23 cellular contexts compared by ENCODE assay signal in genomic region chr3:109177888-109178287, GRCh38. TPM values are rescaled to one million over a fixed set of nuclear protein-coding genes. Genes with fewer than 3 reads are reported as not detected.
"Had no signal": no experiment of that assay in that cellular context is flagged by ENCODE, and none has a peak within 500 bp of the region (broad histone marks: within the 10 kb centered on the region; RNA-seq: fewer than 3 reads in every experiment).

No MANE protein-coding gene starts in this region.

- H3K27ac ChIP-seq: gastroesophageal sphincter, heart left ventricle, lower lobe of right lung, tibial artery, WERI-Rb-1 had no signal

- H3K27me3 ChIP-seq: gastroesophageal sphincter, heart left ventricle, tibial artery had no signal

- H3K27me3 Mint-ChIP-seq: activated naive CD8-positive, alpha-beta T cell; natural killer cell treated with Interleukin-12 subunit alpha and Interleukin-12 subunit beta and Interleukin-15 and Interleukin-18, amount 100 ng/mL, for 72 hours had no signal

- H3K4me3 Mint-ChIP-seq: activated naive CD8-positive, alpha-beta T cell; natural killer cell treated with Interleukin-12 subunit alpha and Interleukin-12 subunit beta and Interleukin-15 and Interleukin-18, amount 100 ng/mL, for 72 hours; T-helper 17 cell had no signal

- DNase-seq: activated CD4-positive, alpha-beta T cell treated with anti-CD3 and anti-CD28 coated beads, Interleukin-2, amount 50 U/mL, for 48 hours; amniotic stem cell; central memory CD4-positive, alpha-beta T cell; heart left ventricle; left cardiac atrium; lower lobe of right lung; occipital lobe; stimulated activated CD4-positive, alpha-beta T cell treated with anti-CD3 and anti-CD28 coated beads, Interleukin-12 subunit alpha, Interleukin-12 subunit beta, amount 100 ng/mL, for 4 hours; stimulated activated CD4-positive, alpha-beta T cell treated with anti-CD3 and anti-CD28 coated beads, Interleukin-1b, Interleukin-23, amount 100 ng/mL, for 48 hours; stimulated activated naive CD4-positive, alpha-beta T cell treated with Interleukin-2 at 50 U/mL for 16 hours; T-helper 17 cell; tibial artery; WERI-Rb-1 had no signal

- H3K4me3 ChIP-seq: gastroesophageal sphincter, heart left ventricle, lower lobe of right lung, tibial artery had no signal

- H3K9me3 ChIP-seq: gastroesophageal sphincter, heart left ventricle, lower lobe of right lung, tibial artery had no signal

- H3K36me3 Mint-ChIP-seq: activated naive CD8-positive, alpha-beta T cell; brain; natural killer cell treated with Interleukin-12 subunit alpha and Interleukin-12 subunit beta and Interleukin-15 and Interleukin-18, amount 100 ng/mL, for 72 hours had no signal

- H3K4me1 ChIP-seq: gastroesophageal sphincter, heart left ventricle, lower lobe of right lung, tibial artery had no signal

- H3K27ac Mint-ChIP-seq: activated naive CD8-positive, alpha-beta T cell; natural killer cell treated with Interleukin-12 subunit alpha and Interleukin-12 subunit beta and Interleukin-15 and Interleukin-18, amount 100 ng/mL, for 72 hours; T-helper 17 cell had no signal

- H3K4me1 Mint-ChIP-seq: T-helper 17 cell had no signal

- ATAC-seq: esophagus mucosa, gastroesophageal sphincter, heart left ventricle, left cardiac atrium, lower lobe of right lung, T-helper 17 cell had no signal

- H3K36me3 ChIP-seq: gastroesophageal sphincter, heart left ventricle, lower lobe of right lung, tibial artery, WERI-Rb-1 had no signal

- FAIRE-seq: colon, endometrium, urothelium cell line had no signal

RNA-seq across cellular contexts. Expression of gene C3orf85, which starts 41.4 kb away (rescaled TPM):
- total RNA-seq: esophagus mucosa; gastroesophageal sphincter; heart left ventricle; left cardiac atrium; lower lobe of right lung; natural killer cell treated with Interleukin-12 subunit alpha and Interleukin-12 subunit beta and Interleukin-15 and Interleukin-18, amount 100 ng/mL, for 72 hours; occipital lobe; posterior vena cava; subcutaneous adipose tissue; T-helper 17 cell had no signal
- polyA plus RNA-seq: heart left ventricle had no signal

RNA-seq across cellular contexts. Expression of gene MORC1, which starts 60.0 kb away (rescaled TPM):
- total RNA-seq: esophagus mucosa; gastroesophageal sphincter; heart left ventricle; left cardiac atrium; lower lobe of right lung; natural killer cell treated with Interleukin-12 subunit alpha and Interleukin-12 subunit beta and Interleukin-15 and Interleukin-18, amount 100 ng/mL, for 72 hours; posterior vena cava had no signal
- polyA plus RNA-seq: heart left ventricle had no signal
